In genomic region chr11:129700701-129701100, GRCh38 we compare ENCODE assay signal across 21 cellular contexts.
DNase-seq lines count a peak whose midpoint lies in the region; ATAC-seq, FAIRE-seq and TF ChIP-seq lines count a peak whose summit lies in the region.
"Had no signal": no experiment of that assay in that cellular context is flagged by ENCODE, and none has a peak within 500 bp of the region (broad histone marks: within the 10 kb centered on the region; RNA-seq: fewer than 3 reads in every experiment).

No MANE protein-coding gene starts in this region.

- no peaks in the 10 kb centered on the region for H3K4me1 Mint-ChIP-seq in stimulated activated memory B cell treated with anti-CD40 and anti-IgM and Interleukin-4, amounts not matched to agents 10 μg/mL and 1 μg/mL and 100 μg/mL, for 72 hours

- no peaks in the 10 kb centered on the region for H3K36me3 ChIP-seq in K562 (ENCODE audit: control insufficient read depth, insufficient read depth, low read length)
- H3K36me3 ChIP-seq: BLaER1 treated with 17β-estradiol and CSF1 and Interleukin-3, amounts not matched to agents 10 nM and 100 nM had no signal

- peaks cover 39% of the 10 kb centered on the region for H3K27me3 Mint-ChIP-seq in stimulated activated memory B cell treated with anti-CD40 and anti-IgM and Interleukin-4, amounts not matched to agents 10 μg/mL and 1 μg/mL and 100 μg/mL, for 72 hours

- no peak overlapping the region for H3K9ac ChIP-seq in K562 (ENCODE audit: insufficient read depth in 1 of 2, low read depth in 2 of 2, low read length in 2 of 2)
- H3K9ac ChIP-seq: BLaER1 treated with 17β-estradiol and CSF1 and Interleukin-3, amounts not matched to agents 10 nM and 100 nM had no signal

- no peaks in the 10 kb centered on the region for H3K9me3 Mint-ChIP-seq in stimulated activated memory B cell treated with anti-CD40 and anti-IgM and Interleukin-4, amounts not matched to agents 10 μg/mL and 1 μg/mL and 100 μg/mL, for 72 hours
- H3K9me3 Mint-ChIP-seq: CD8-positive, alpha-beta T cell; H9 had no signal

- no peak overlapping the region for H3K4me2 ChIP-seq in K562 (ENCODE audit: insufficient read depth, low read length)
- H3K4me2 ChIP-seq: BLaER1 treated with 17β-estradiol and CSF1 and Interleukin-3, amounts not matched to agents 10 nM and 100 nM had no signal

- ATAC-seq in K562, result no peak
- ATAC-seq in stimulated activated memory B cell treated with anti-CD40 and anti-IgM and Interleukin-4, amounts not matched to agents 10 μg/mL and 1 μg/mL and 100 μg/mL, for 72 hours, result peak; percentile 2
- no peak for ATAC-seq in HG03521 (IDR thresholded peaks at IDR 0.05; ENCODE audit: unreplicated experiment)
- ATAC-seq: CD8-positive, alpha-beta T cell; GM12878; HepG2 had no signal

- in situ Hi-C loops in K562 (cut with MboI), result no loop called here

- no peaks in the 10 kb centered on the region for H3K9me3 ChIP-seq in K562 (replicated peaks; ENCODE audit: control insufficient read depth, insufficient read depth, low read depth, low read length)
- H3K9me3 ChIP-seq: BLaER1 treated with 17β-estradiol and CSF1 and Interleukin-3, amounts not matched to agents 10 nM and 100 nM had no signal

- CTCF ChIA-PET in K562 (lab: Yijun Ruan, JAX; ENCODE audit: low intra/inter-chr PET ratio), result no interaction called here

- FAIRE-seq in K562 (lab: Jason Lieb, UNC), result no peak
- FAIRE-seq: GM12878, GM19239, H1, HepG2 had no signal

- intact Hi-C loops in K562 (cut with micrococcal nuclease), result no loop called here

- no TSS peak for BruUV-seq in K562 (replicated peaks; lab: Mats Ljungman, UMichigan)

- TF ChIP-seq POLR2A in K562 (conservative IDR thresholded peaks at IDR 0.05), result no peak

- no peak overlapping the region for H3K4me3 ChIP-seq in K562
- H3K4me3 ChIP-seq: BLaER1 treated with 17β-estradiol and CSF1 and Interleukin-3, amounts not matched to agents 10 nM and 100 nM; GM12878 had no signal

- no peaks in the 10 kb centered on the region for H3K9me1 ChIP-seq in K562 (ENCODE audit: control insufficient read depth, insufficient read depth, low read length)

- TF ChIP-seq RAD21 in K562 (CRISPR knock-in tag; conservative IDR thresholded peaks at IDR 0.05 in 1 of 2, IDR thresholded peaks at IDR 0.05 in 1 of 2), result no peak

- H4K20me1 ChIP-seq in K562 (replicated peaks; ENCODE audit: control insufficient read depth, insufficient read depth, low read length), result no peaks in the 10 kb centered on the region
- H4K20me1 ChIP-seq: BLaER1 treated with 17β-estradiol and CSF1 and Interleukin-3, amounts not matched to agents 10 nM and 100 nM had no signal

- H3K4me3 Mint-ChIP-seq in stimulated activated memory B cell treated with anti-CD40 and anti-IgM and Interleukin-4, amounts not matched to agents 10 μg/mL and 1 μg/mL and 100 μg/mL, for 72 hours, result no peak overlapping the region
- H3K4me3 Mint-ChIP-seq: B cell; CD8-positive, alpha-beta T cell; H9 had no signal

- H3K27ac ChIP-seq in K562 (ENCODE audit: extremely low read depth, low read depth, low read length), result no peak overlapping the region
- H3K27ac ChIP-seq: BLaER1 treated with 17β-estradiol and CSF1 and Interleukin-3, amounts not matched to agents 10 nM and 100 nM had no signal

- DNase-seq in AG20443 (ENCODE audit: low spot score) (peak; percentile 4), K562 (ENCODE audit: extremely low read depth in 1 of 4, low spot score in 3 of 4) (peak in 3 of 4 experiments; percentile 1 to 3 (median 2)), mesenteric fat pad (ENCODE audit: low spot score) (peak; percentile 53), foreskin melanocyte (no peak), NCI-H1694 (lab: John Stamatoyannopoulos, UW) (no peak)
- DNase-seq: 8988T; Calu3; CD8-positive, alpha-beta T cell; DMS 273 treated with DMSO at 0.1 percent for 48 hours; DMS53; DND-41; EL; H9 had no signal

- no peak for TF ChIP-seq CTCF in K562 (IDR thresholded peaks at IDR 0.05 in 2 of 3, conservative IDR thresholded peaks at IDR 0.05 in 1 of 3; ENCODE audit: insufficient read depth in 2 of 3, low read depth in 1 of 3, low read length in 3 of 3)

- WGBS in K562 (ENCODE audit: insufficient coverage, low coverage, missing lambda C conversion rate), result 0% methylated on average over 3 of the region's 3 CpGs

- H3K36me3 Mint-ChIP-seq in stimulated activated memory B cell treated with anti-CD40 and anti-IgM and Interleukin-4, amounts not matched to agents 10 μg/mL and 1 μg/mL and 100 μg/mL, for 72 hours, result no peaks in the 10 kb centered on the region
- H3K36me3 Mint-ChIP-seq: CD8-positive, alpha-beta T cell had no signal

- no peaks in the 10 kb centered on the region for H3K79me2 ChIP-seq in K562 (ENCODE audit: control insufficient read depth, insufficient read depth, low read length)

- peaks cover 2 to 21% of the 10 kb centered on the region in 2 experiments; a peak in 3 of 5 replicates for H3K27me3 ChIP-seq in K562 (ENCODE audit: control insufficient read depth in 2 of 2, insufficient read depth in 2 of 2, low read length in 2 of 2)
- H3K27me3 ChIP-seq: BLaER1 treated with 17β-estradiol and CSF1 and Interleukin-3, amounts not matched to agents 10 nM and 100 nM had no signal

- POLR2A ChIA-PET in K562 (lab: Yijun Ruan, JAX), result no interaction called here

- H3K4me1 ChIP-seq in K562 (replicated peaks in 1 of 2; ENCODE audit: control insufficient read depth in 2 of 2, insufficient read depth in 2 of 2, low read length in 2 of 2), result peaks cover 0 to 5% of the 10 kb centered on the region in 2 experiments; a peak in 3 of 5 replicates

- H3K27ac Mint-ChIP-seq in stimulated activated memory B cell treated with anti-CD40 and anti-IgM and Interleukin-4, amounts not matched to agents 10 μg/mL and 1 μg/mL and 100 μg/mL, for 72 hours, result no peak overlapping the region
- H3K27ac Mint-ChIP-seq: B cell; CD8-positive, alpha-beta T cell; H9 had no signal

- no peak overlapping the region for H2AFZ ChIP-seq in K562 (ENCODE audit: low read depth, low read length)

- no peak for TF ChIP-seq EP300 in K562 (IDR thresholded peaks at IDR 0.05; ENCODE audit: low read length)

TF ChIP-seq in K562, 482 proteins besides CTCF, POLR2A, EP300 and RAD21 (continues in another document):
- TF ChIP-seq, protein P1, sequence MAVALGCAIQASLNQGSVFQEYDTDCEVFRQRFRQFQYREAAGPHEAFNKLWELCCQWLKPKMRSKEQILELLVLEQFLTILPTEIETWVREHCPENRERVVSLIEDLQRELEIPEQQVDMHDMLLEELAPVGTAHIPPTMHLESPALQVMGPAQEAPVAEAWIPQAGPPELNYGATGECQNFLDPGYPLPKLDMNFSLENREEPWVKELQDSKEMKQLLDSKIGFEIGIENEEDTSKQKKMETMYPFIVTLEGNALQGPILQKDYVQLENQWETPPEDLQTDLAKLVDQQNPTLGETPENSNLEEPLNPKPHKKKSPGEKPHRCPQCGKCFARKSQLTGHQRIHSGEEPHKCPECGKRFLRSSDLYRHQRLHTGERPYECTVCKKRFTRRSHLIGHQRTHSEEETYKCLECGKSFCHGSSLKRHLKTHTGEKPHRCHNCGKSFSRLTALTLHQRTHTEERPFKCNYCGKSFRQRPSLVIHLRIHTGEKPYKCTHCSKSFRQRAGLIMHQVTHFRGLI (CRISPR knock-in tag; IDR thresholded peaks at IDR 0.05), result no peak
- TF ChIP-seq SIRT6 (IDR thresholded peaks at IDR 0.05; ENCODE audit: low read depth, low read length) (no peak), ZNF311 (CRISPR knock-in tag; IDR thresholded peaks at IDR 0.05) (no peak), MAZ (CRISPR knock-in tag; conservative IDR thresholded peaks at IDR 0.05 in 1 of 2, IDR thresholded peaks at IDR 0.05 in 1 of 2) (no peak), MNT (conservative IDR thresholded peaks at IDR 0.05) (no peak), E2F4 (CRISPR knock-in tag; IDR thresholded peaks at IDR 0.05; ENCODE audit: low read depth) (no peak), CREBBP (IDR thresholded peaks at IDR 0.05; ENCODE audit: low read depth, low read length) (no peak), PRMT5 (CRISPR knock-in tag; IDR thresholded peaks at IDR 0.05) (no peak), MCM7 (IDR thresholded peaks at IDR 0.05) (no peak)

Comparison
In these comparisons a context has a peak if more than half of its experiments do, and no peak if none do; other contexts are left out.
1. DNase-seq: peak in AG20443 (single experiment), K562 (3 of 4) and mesenteric fat pad (single experiment); none in foreskin melanocyte (single experiment) and NCI-H1694 (single experiment).